ENCODE assay signal across 8 cellular contexts in genomic region chr17:2087597-2088211, GRCh38. TPM values are rescaled to one million over a fixed set of nuclear protein-coding genes. Genes with fewer than 3 reads are reported as not detected.
A peak's percentile ranks its signal among the peaks of the same experiment; 100 is the strongest.
DNase-seq lines count a peak whose midpoint lies in the region; ATAC-seq and TF ChIP-seq lines count a peak whose summit lies in the region.

No MANE protein-coding gene starts in this region.

- H3K36me3 ChIP-seq in A673 (ENCODE audit: insufficient read depth, low read length, poor library complexity, severe bottlenecking) (no peaks in the 10 kb centered on the region), Caco-2 (ENCODE audit: control insufficient read depth, insufficient read depth, low read length) (0 out of 2 replicates have a peak, but pooled peaks cover 5% of the 10 kb centered on the region)

- no peak overlapping the region for H3K27ac ChIP-seq in A673 (ENCODE audit: low read depth, low read length, poor library complexity, severe bottlenecking)

- POLR2A ChIA-PET in activated CD4-positive, alpha-beta T cell treated with anti-CD3 and anti-CD28 coated beads, Interleukin-2, amount 10 ng/mL, durations not matched to agents 7 days and 5 days (lab: Charles Lee), result interaction anchor here (0.8 kb wide), 1 partner anchor 33 kb away, joined by 4 read pairs; the partner anchor contains the start of gene HIC1
- POLR2A ChIA-PET in A673 (lab: Charles Lee; ENCODE audit: low non-redundant PET), result no interaction called here
- POLR2A ChIA-PET in Caco-2 (lab: Charles Lee), result no interaction called here

- H3K27ac Mint-ChIP-seq in activated CD4-positive, alpha-beta T cell treated with anti-CD3 and anti-CD28 coated beads, Interleukin-2, amount 10 ng/mL, durations not matched to agents 7 days and 5 days, result peak overlapping the region; percentile 61
- H3K27ac Mint-ChIP-seq in glutamatergic neuron (ENCODE audit: unreplicated experiment) (no peak overlapping the region), Caco-2 (ENCODE audit: unreplicated experiment) (no peak overlapping the region)

- H3K4me1 Mint-ChIP-seq in activated CD4-positive, alpha-beta T cell treated with anti-CD3 and anti-CD28 coated beads, Interleukin-2, amount 10 ng/mL, durations not matched to agents 7 days and 5 days, result peaks cover 88% of the 10 kb centered on the region
- peaks cover 54% of the 10 kb centered on the region for H3K4me1 Mint-ChIP-seq in glutamatergic neuron (ENCODE audit: low read depth, unreplicated experiment)
- H3K4me1 Mint-ChIP-seq in Caco-2 (ENCODE audit: low read depth, unreplicated experiment), result peaks cover 42% of the 10 kb centered on the region

- TF ChIP-seq CTCF in GM13977 (IDR thresholded peaks at IDR 0.05; ENCODE audit: extremely low read depth, insufficient read depth, missing control alignments) (no peak), glutamatergic neuron (IDR thresholded peaks at IDR 0.05; ENCODE audit: partially characterized antibody, unreplicated experiment) (no peak), A673 (conservative IDR thresholded peaks at IDR 0.05; ENCODE audit: low read depth, low read length) (no peak), Caco-2 (IDR thresholded peaks at IDR 0.05; ENCODE audit: insufficient read depth in 1 of 2, low read depth in 1 of 2, low read length in 1 of 2, severe bottlenecking in 1 of 2, unreplicated experiment in 1 of 2) (no peak)

- no peaks in the 10 kb centered on the region for H3K9me3 ChIP-seq in A673 (ENCODE audit: low read depth, low read length, poor library complexity, severe bottlenecking)
- no peaks in the 10 kb centered on the region for H3K9me3 ChIP-seq in Caco-2

- H3K9me3 Mint-ChIP-seq in activated CD4-positive, alpha-beta T cell treated with anti-CD3 and anti-CD28 coated beads, Interleukin-2, amount 10 ng/mL, durations not matched to agents 7 days and 5 days, result no peaks in the 10 kb centered on the region
- H3K9me3 Mint-ChIP-seq in glutamatergic neuron (ENCODE audit: unreplicated experiment) (peaks cover 4% of the 10 kb centered on the region), Caco-2 (ENCODE audit: unreplicated experiment) (no peaks in the 10 kb centered on the region)

- H3K27me3 ChIP-seq in A673 (replicated peaks; ENCODE audit: insufficient read depth, low read depth, low read length, poor library complexity), result no peaks in the 10 kb centered on the region
- no peaks in the 10 kb centered on the region for H3K27me3 ChIP-seq in Caco-2 (replicated peaks; ENCODE audit: control insufficient read depth, insufficient read depth, low read length)

- CTCF ChIA-PET in activated CD4-positive, alpha-beta T cell treated with anti-CD3 and anti-CD28 coated beads, Interleukin-2, amount 10 ng/mL, durations not matched to agents 7 days and 5 days (lab: Charles Lee), result interaction anchor here (0.6 to 3.0 kb wide), 10 partner anchors 12 to 295 kb away, joined by 3 to 14 read pairs (median 6); no protein-coding TSS in a partner anchor
- CTCF ChIA-PET in A673 (lab: Charles Lee) (no interaction called here), Caco-2 (lab: Charles Lee) (no interaction called here)

- DNase-seq in GM13977 (ENCODE audit: low spot score) (peak; percentile 62), glutamatergic neuron (no peak), A673 (ENCODE audit: low spot score) (no peak), Caco-2 (no peak), NCI-H446 (lab: John Stamatoyannopoulos, UW) (no peak)
- DNase-seq in activated CD4-positive, alpha-beta T cell treated with anti-CD3 and anti-CD28 coated beads, Interleukin-2, amount 10 ng/mL, durations not matched to agents 7 days and 5 days, result peak; percentile 73
- peak in 2 of 3 experiments; percentile 37 to 66 for DNase-seq in stimulated activated CD4-positive, alpha-beta T cell treated with anti-CD3 and anti-CD28 coated beads, TNF-alpha, amount 100 ng/mL, for 24 hours (ENCODE audit: low read depth in 3 of 3)

- H3K4me3 ChIP-seq in A673 (ENCODE audit: low read depth, low read length, poor library complexity, severe bottlenecking), result no peak overlapping the region
- H3K4me3 ChIP-seq in Caco-2 (ENCODE audit: low read depth, low read length), result no peak overlapping the region

- H3K36me3 Mint-ChIP-seq in activated CD4-positive, alpha-beta T cell treated with anti-CD3 and anti-CD28 coated beads, Interleukin-2, amount 10 ng/mL, durations not matched to agents 7 days and 5 days (ENCODE audit: low read depth), result peaks cover 41% of the 10 kb centered on the region
- H3K36me3 Mint-ChIP-seq in glutamatergic neuron (ENCODE audit: unreplicated experiment) (no peaks in the 10 kb centered on the region), Caco-2 (ENCODE audit: insufficient read depth, unreplicated experiment) (peaks cover 10% of the 10 kb centered on the region)

- peak; percentile 53 for ATAC-seq in HG03378 (IDR thresholded peaks at IDR 0.05; ENCODE audit: unreplicated experiment)

- in situ Hi-C loops in GM13977 (cut with MboI; ENCODE audit: low pct_unique_long_range_greater_than_20kb, low sequenced_read_pairs, unreplicated experiment), result no loop called here

- H3K4me1 ChIP-seq in A673 (ENCODE audit: insufficient read depth, low read length, poor library complexity, severe bottlenecking) (peaks cover 8% of the 10 kb centered on the region), Caco-2 (peaks cover 22% of the 10 kb centered on the region)

- intact Hi-C loops in A673 (cut with micrococcal nuclease; ENCODE audit: unreplicated experiment), result no loop called here
- intact Hi-C loops in Caco-2 (cut with micrococcal nuclease; ENCODE audit: unreplicated experiment), result no loop called here

- peak overlapping the region; percentile 9 for H3K4me3 Mint-ChIP-seq in activated CD4-positive, alpha-beta T cell treated with anti-CD3 and anti-CD28 coated beads, Interleukin-2, amount 10 ng/mL, durations not matched to agents 7 days and 5 days
- H3K4me3 Mint-ChIP-seq in glutamatergic neuron (ENCODE audit: unreplicated experiment) (peak overlapping the region; percentile 22), Caco-2 (ENCODE audit: unreplicated experiment) (no peak overlapping the region)

- BruUV-seq in A673 (replicated peaks; lab: Mats Ljungman, UMichigan), result no TSS peak
- BruUV-seq in Caco-2 (replicated peaks; lab: Mats Ljungman, UMichigan), result no TSS peak

- H3K27me3 Mint-ChIP-seq in activated CD4-positive, alpha-beta T cell treated with anti-CD3 and anti-CD28 coated beads, Interleukin-2, amount 10 ng/mL, durations not matched to agents 7 days and 5 days, result no peaks in the 10 kb centered on the region
- peaks cover 6% of the 10 kb centered on the region for H3K27me3 Mint-ChIP-seq in glutamatergic neuron (ENCODE audit: unreplicated experiment)
- no peaks in the 10 kb centered on the region for H3K27me3 Mint-ChIP-seq in Caco-2 (ENCODE audit: insufficient read depth, unreplicated experiment)

RNA-seq across cellular contexts. Expression of gene HIC1, which starts 32.8 kb away (rescaled TPM):
- 10 to 100 TPM; 29.0 to 31.0 TPM for total RNA-seq in activated CD4-positive, alpha-beta T cell treated with anti-CD3 and anti-CD28 coated beads, Interleukin-2, amount 10 ng/mL, durations not matched to agents 7 days and 5 days
- 2.5 TPM for total RNA-seq in glutamatergic neuron (ENCODE audit: unreplicated experiment)
- 0.84 and 1.5 TPM in 2 replicates for total RNA-seq in A673 (2021)
- total RNA-seq in Caco-2 (2022), result 0.59 and 1.8 TPM in 2 replicates

RNA-seq across cellular contexts. Expression of gene OVCA2, which starts 45.9 kb away (rescaled TPM):
- 10 to 100 TPM; 36.8 to 37.9 TPM for total RNA-seq in activated CD4-positive, alpha-beta T cell treated with anti-CD3 and anti-CD28 coated beads, Interleukin-2, amount 10 ng/mL, durations not matched to agents 7 days and 5 days
- total RNA-seq in glutamatergic neuron (ENCODE audit: unreplicated experiment) (16.3 TPM), A673 (2021) (30.7 and 33.1 TPM in 2 replicates), Caco-2 (2022) (33.1 and 39.3 TPM in 2 replicates)

RNA-seq across cellular contexts. Expression of gene DPH1, which starts 57.8 kb away (rescaled TPM):
- 10 to 100 TPM; 31.3 to 37.8 TPM for total RNA-seq in activated CD4-positive, alpha-beta T cell treated with anti-CD3 and anti-CD28 coated beads, Interleukin-2, amount 10 ng/mL, durations not matched to agents 7 days and 5 days
- total RNA-seq in glutamatergic neuron (ENCODE audit: unreplicated experiment) (36.4 TPM), A673 (2021) (51.1 and 60.8 TPM in 2 replicates), Caco-2 (2022) (52.0 and 52.8 TPM in 2 replicates)

Comparison
In these comparisons a context has a peak if more than half of its experiments do, and no peak if none do; other contexts are left out.
1. DNase-seq: peak in GM13977 (single experiment), activated CD4-positive, alpha-beta T cell treated with anti-CD3 and anti-CD28 coated beads, Interleukin-2, amount 10 ng/mL, durations not matched to agents 7 days and 5 days (single experiment) and stimulated activated CD4-positive, alpha-beta T cell treated with anti-CD3 and anti-CD28 coated beads, TNF-alpha, amount 100 ng/mL, for 24 hours (2 of 3); none in glutamatergic neuron (single experiment), A673 (single experiment), Caco-2 (0 of 2) and NCI-H446 (0 of 2).